In the genomic region with DNA sequence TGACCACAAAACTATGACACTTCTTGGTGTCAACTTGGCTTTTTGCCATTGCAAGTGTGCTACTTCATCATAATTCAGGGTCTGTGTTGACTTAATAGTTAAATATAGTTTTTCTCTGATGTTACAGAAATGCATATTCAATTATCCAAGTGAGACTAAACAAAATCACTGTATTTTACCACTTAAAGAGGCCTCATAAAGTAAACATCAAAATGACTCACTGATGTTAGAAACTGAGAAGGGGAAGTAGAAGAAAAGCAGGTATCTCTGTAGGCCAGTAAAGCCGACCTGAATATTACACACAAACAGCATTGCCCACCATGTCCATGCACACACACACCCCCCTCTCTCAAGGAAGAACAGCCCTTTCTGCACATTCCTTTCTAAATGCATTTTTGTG, we compare ENCODE assay signal across 14 cellular contexts. TPM values are rescaled to one million over a fixed set of nuclear protein-coding genes. Genes with fewer than 3 reads are reported as not detected.
DNase-seq lines count a peak whose midpoint lies in the region; ATAC-seq, FAIRE-seq and TF ChIP-seq lines count a peak whose summit lies in the region.
"Had no signal": no experiment of that assay in that cellular context is flagged by ENCODE, and none has a peak within 500 bp of the region (broad histone marks: within the 10 kb centered on the region; RNA-seq: fewer than 3 reads in every experiment).

No MANE protein-coding gene starts in this region.

- H3K4me3 ChIP-seq in BE2C (ENCODE audit: low read depth, low read length) (no peak overlapping the region), mucosa of descending colon (no peak overlapping the region)
- H3K4me3 ChIP-seq: BLaER1 had no signal

- H3K9me3 Mint-ChIP-seq in progenitor cell of endocrine pancreas (ENCODE audit: low read depth): no peaks in the 10 kb centered on the region
- H3K9me3 Mint-ChIP-seq: activated CD8-positive, alpha-beta T cell treated with anti-CD3 and anti-CD28 coated beads for 36 hours had no signal

- no peaks in the 10 kb centered on the region for H3K27me3 Mint-ChIP-seq in progenitor cell of endocrine pancreas
- H3K27me3 Mint-ChIP-seq: activated CD8-positive, alpha-beta T cell treated with anti-CD3 and anti-CD28 coated beads for 36 hours had no signal

- DNase-seq in DMS53 treated with DMSO at 0.1 percent for 48 hours (lab: John Stamatoyannopoulos, UW; ENCODE audit: unreplicated experiment) (peak; percentile 64), GM19240 (ENCODE audit: insufficient read length, low spot score) (peak; percentile 3), LHCN-M2 (ENCODE audit: low read depth) (peak; percentile 12), BE2C (no peak), frontal cortex (ENCODE audit: low spot score in 2 of 2) (no peak), progenitor cell of endocrine pancreas (ENCODE audit: low spot score, unreplicated experiment) (no peak), mucosa of descending colon (no peak)
- DNase-seq: activated CD8-positive, alpha-beta T cell treated with anti-CD3 and anti-CD28 coated beads for 36 hours; effector CD4-positive, alpha-beta T cell; mammary epithelial cell; NCI-H345 had no signal

- H3K36me3 ChIP-seq in BE2C: no peaks in the 10 kb centered on the region
- H3K36me3 ChIP-seq in mucosa of descending colon (ENCODE audit: low read depth): no peaks in the 10 kb centered on the region
- H3K36me3 ChIP-seq: BLaER1 had no signal

- TF ChIP-seq CTCF in BE2C (IDR thresholded peaks at IDR 0.05; ENCODE audit: low read depth, low read length) (no peak), progenitor cell of endocrine pancreas (IDR thresholded peaks at IDR 0.05; ENCODE audit: unreplicated experiment) (no peak), mucosa of descending colon (IDR thresholded peaks at IDR 0.05) (no peak)

- ATAC-seq in HG02840 (IDR thresholded peaks at IDR 0.05; ENCODE audit: low FRiP score, unreplicated experiment): peak; percentile 72
- ATAC-seq in mucosa of descending colon: no peak
- ATAC-seq: activated CD8-positive, alpha-beta T cell treated with anti-CD3 and anti-CD28 coated beads for 36 hours; HCT116 had no signal

- peaks cover 22% of the 10 kb centered on the region for H3K36me3 Mint-ChIP-seq in progenitor cell of endocrine pancreas (ENCODE audit: insufficient read depth)

- peaks cover 3% of the 10 kb centered on the region; the same call in 1 of the 2 replicates for H3K4me1 ChIP-seq in BE2C
- no peaks in the 10 kb centered on the region for H3K4me1 ChIP-seq in mucosa of descending colon (ENCODE audit: low read depth)

- no peaks in the 10 kb centered on the region for H3K27me3 ChIP-seq in BE2C
- H3K27me3 ChIP-seq: BLaER1 had no signal

- H3K9me3 ChIP-seq in BE2C: no peaks in the 10 kb centered on the region
- H3K9me3 ChIP-seq in mucosa of descending colon: no peaks in the 10 kb centered on the region
- H3K9me3 ChIP-seq: BLaER1 had no signal

- intact Hi-C loops in mucosa of descending colon (cut with DNase I, micrococcal nuclease): no loop called here

- H3K4me1 Mint-ChIP-seq in progenitor cell of endocrine pancreas (ENCODE audit: low read depth): peaks cover 20% of the 10 kb centered on the region

- no peak overlapping the region for H3K27ac Mint-ChIP-seq in progenitor cell of endocrine pancreas
- H3K27ac Mint-ChIP-seq: activated CD8-positive, alpha-beta T cell treated with anti-CD3 and anti-CD28 coated beads for 36 hours had no signal

- no peak for FAIRE-seq in frontal cortex (lab: Jason Lieb, UNC)

- H3K4me3 Mint-ChIP-seq in progenitor cell of endocrine pancreas (ENCODE audit: low read depth): no peak overlapping the region
- H3K4me3 Mint-ChIP-seq: activated CD8-positive, alpha-beta T cell treated with anti-CD3 and anti-CD28 coated beads for 36 hours had no signal

RNA-seq across cellular contexts. Expression of gene RPAP3, which starts 55.4 kb away (rescaled TPM):
- total RNA-seq in LHCN-M2 (2014; rRNA removed) (23.8 and 29.3 TPM in 2 replicates), frontal cortex (23.6 TPM), progenitor cell of endocrine pancreas (36.4 and 39.8 TPM in 2 replicates), mucosa of descending colon (10 to 100 TPM; 16.5 to 26.0 (median 20.0) TPM)
- 10.6 TPM for polyA plus RNA-seq in LHCN-M2 (2012)
- 12.9 TPM for polyA plus RNA-seq in BE2C (2012; ENCODE audit: insufficient read depth, insufficient read length, low read depth)

Comparison
In these comparisons a context has a peak if more than half of its experiments do, and no peak if none do; other contexts are left out.
1. DNase-seq: peak in DMS53 treated with DMSO at 0.1 percent for 48 hours (single experiment), GM19240 (single experiment) and LHCN-M2 (single experiment); none in BE2C (single experiment), frontal cortex (0 of 2), progenitor cell of endocrine pancreas (single experiment) and mucosa of descending colon (0 of 3).